Comparison of ENCODE assay signal across 16 cellular contexts in the genomic region with DNA sequence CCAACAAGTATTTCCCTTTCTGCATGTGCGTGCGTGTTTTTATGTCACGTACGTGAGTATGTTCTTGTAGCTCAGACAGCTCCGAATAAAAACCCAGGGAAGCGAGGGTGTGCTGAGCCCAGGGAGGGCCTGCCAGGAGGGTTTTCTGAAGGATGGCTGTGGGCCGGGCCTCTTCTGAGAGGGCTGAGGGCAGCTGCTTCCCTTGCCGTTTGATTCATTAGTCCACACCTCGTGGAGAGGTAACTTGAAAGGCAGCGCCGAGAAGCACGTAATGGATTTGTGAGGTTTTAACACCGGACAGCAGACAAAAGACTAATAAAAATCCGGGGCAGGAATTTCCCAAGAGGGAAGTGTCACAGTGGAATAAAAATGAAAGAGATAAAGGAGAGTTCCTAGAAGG. TPM values are rescaled to one million over a fixed set of nuclear protein-coding genes. Genes with fewer than 3 reads are reported as not detected.
A peak's percentile ranks its signal among the peaks of the same experiment; 100 is the strongest.
DNase-seq lines count a peak whose midpoint lies in the region; ATAC-seq and TF ChIP-seq lines count a peak whose summit lies in the region.
"Had no signal": no experiment of that assay in that cellular context is flagged by ENCODE, and none has a peak within 500 bp of the region (broad histone marks: within the 10 kb centered on the region; RNA-seq: fewer than 3 reads in every experiment).

No MANE protein-coding gene starts in this region.

- peaks cover 94% of the 10 kb centered on the region for H3K4me1 Mint-ChIP-seq in activated CD4-positive, alpha-beta T cell treated with anti-CD3 and anti-CD28 coated beads, Interleukin-2, amount 10 ng/mL, durations not matched to agents 7 days and 5 days
- H3K4me1 Mint-ChIP-seq in brain = peaks cover 60% of the 10 kb centered on the region
- H3K4me1 Mint-ChIP-seq: stimulated activated naive B cell treated with anti-CD40 and anti-IgM and Interleukin-4, amounts not matched to agents 10 μg/mL and 1 μg/mL and 100 μg/mL, for 72 hours had no signal

- peaks cover 70% of the 10 kb centered on the region for H3K36me3 Mint-ChIP-seq in activated CD4-positive, alpha-beta T cell treated with anti-CD3 and anti-CD28 coated beads, Interleukin-2, amount 10 ng/mL, durations not matched to agents 7 days and 5 days (ENCODE audit: low read depth)
- no peaks in the 10 kb centered on the region for H3K36me3 Mint-ChIP-seq in brain
- H3K36me3 Mint-ChIP-seq: mesothelial cell of epicardium had no signal

- POLR2A ChIA-PET in activated CD4-positive, alpha-beta T cell treated with anti-CD3 and anti-CD28 coated beads, Interleukin-2, amount 10 ng/mL, durations not matched to agents 7 days and 5 days (lab: Charles Lee) = no interaction called here

- H3K4me3 ChIP-seq in neuron (ENCODE audit: low read length) = peak overlapping the region; percentile 36
- H3K4me3 ChIP-seq: esophagus muscularis mucosa, psoas muscle had no signal

- no peaks in the 10 kb centered on the region for H3K27me3 Mint-ChIP-seq in activated CD4-positive, alpha-beta T cell treated with anti-CD3 and anti-CD28 coated beads, Interleukin-2, amount 10 ng/mL, durations not matched to agents 7 days and 5 days
- peaks cover 8% of the 10 kb centered on the region for H3K27me3 Mint-ChIP-seq in brain

- DNase-seq in activated CD4-positive, alpha-beta T cell treated with anti-CD3 and anti-CD28 coated beads, Interleukin-2, amount 10 ng/mL, durations not matched to agents 7 days and 5 days = no peak
- DNase-seq in activated CD4-positive, alpha-beta T cell treated with anti-CD3 and anti-CD28 coated beads for 1 hour = no peak
- DNase-seq in NCI-H510A (lab: John Stamatoyannopoulos, UW) (peak; percentile 56), NCI-H146 (lab: John Stamatoyannopoulos, UW) (no peak), NCI-H2029 (lab: John Stamatoyannopoulos, UW) (no peak)
- DNase-seq: activated effector memory CD4-positive, alpha-beta T cell treated with Interleukin-2 at 50 U/mL for 16 hours; cerebellar nuclear complex; Kasumi-1; psoas muscle; stimulated activated naive B cell treated with anti-CD40 and anti-IgM and Interleukin-4, amounts not matched to agents 10 μg/mL and 1 μg/mL and 100 μg/mL, for 72 hours had no signal

- H3K36me3 ChIP-seq in neuron (ENCODE audit: insufficient read depth, low read length) = no peaks in the 10 kb centered on the region
- H3K36me3 ChIP-seq: esophagus muscularis mucosa had no signal

- CTCF ChIA-PET in activated CD4-positive, alpha-beta T cell treated with anti-CD3 and anti-CD28 coated beads, Interleukin-2, amount 10 ng/mL, durations not matched to agents 7 days and 5 days (lab: Charles Lee) = interaction anchor here (1.1 to 5.0 kb wide), 5 partner anchors 8 to 52 kb away, joined by 4 to 21 read pairs (median 5); no protein-coding TSS in a partner anchor

- H3K27ac Mint-ChIP-seq in activated CD4-positive, alpha-beta T cell treated with anti-CD3 and anti-CD28 coated beads, Interleukin-2, amount 10 ng/mL, durations not matched to agents 7 days and 5 days = peak overlapping the region; percentile 82
- peak overlapping the region; percentile 34 to 92 (median 48) for H3K27ac Mint-ChIP-seq in brain
- H3K27ac Mint-ChIP-seq: mesothelial cell of epicardium; stimulated activated naive B cell treated with anti-CD40 and anti-IgM and Interleukin-4, amounts not matched to agents 10 μg/mL and 1 μg/mL and 100 μg/mL, for 72 hours had no signal

- TF ChIP-seq CTCF in brain (conservative IDR thresholded peaks at IDR 0.05) = no peak

- H3K27me3 ChIP-seq in neuron (ENCODE audit: insufficient read depth, low read length) = no peaks in the 10 kb centered on the region

- H3K4me1 ChIP-seq in neuron (ENCODE audit: insufficient read depth, low read length) = peaks cover 38% of the 10 kb centered on the region
- H3K4me1 ChIP-seq: esophagus muscularis mucosa, psoas muscle had no signal

- H3K9me3 Mint-ChIP-seq in activated CD4-positive, alpha-beta T cell treated with anti-CD3 and anti-CD28 coated beads, Interleukin-2, amount 10 ng/mL, durations not matched to agents 7 days and 5 days = peaks cover 2% of the 10 kb centered on the region
- H3K9me3 Mint-ChIP-seq in brain = peaks cover 0 to 5% (median 0%) of the 10 kb centered on the region in 5 experiments
- H3K9me3 Mint-ChIP-seq: mesothelial cell of epicardium had no signal

- no peak for ATAC-seq in HG02981 (IDR thresholded peaks at IDR 0.05; ENCODE audit: unreplicated experiment)
- ATAC-seq: Panc1; psoas muscle; stimulated activated naive B cell treated with anti-CD40 and anti-IgM and Interleukin-4, amounts not matched to agents 10 μg/mL and 1 μg/mL and 100 μg/mL, for 72 hours had no signal

- peak overlapping the region; percentile 42 for H3K4me3 Mint-ChIP-seq in activated CD4-positive, alpha-beta T cell treated with anti-CD3 and anti-CD28 coated beads, Interleukin-2, amount 10 ng/mL, durations not matched to agents 7 days and 5 days
- peak overlapping the region; percentile 36 to 73 (median 52) for H3K4me3 Mint-ChIP-seq in brain
- H3K4me3 Mint-ChIP-seq: mesothelial cell of epicardium; stimulated activated naive B cell treated with anti-CD40 and anti-IgM and Interleukin-4, amounts not matched to agents 10 μg/mL and 1 μg/mL and 100 μg/mL, for 72 hours had no signal

- H2AFZ ChIP-seq in neuron (ENCODE audit: low read depth, low read length) = peak overlapping the region; percentile 8

- H3K9me3 ChIP-seq in neuron (ENCODE audit: low read length) = no peaks in the 10 kb centered on the region
- H3K9me3 ChIP-seq: esophagus muscularis mucosa, psoas muscle had no signal

RNA-seq across cellular contexts. Expression of gene CD247, which starts 29.5 kb away (rescaled TPM):
- 100 to 1,000 TPM; 251 to 261 TPM for total RNA-seq in activated CD4-positive, alpha-beta T cell treated with anti-CD3 and anti-CD28 coated beads, Interleukin-2, amount 10 ng/mL, durations not matched to agents 7 days and 5 days
- 1.0 TPM for polyA plus RNA-seq in brain (ENCODE audit: insufficient read depth, low read depth, low replicate concordance)
